ENCODE assay signal across 12 cellular contexts in genomic region chr22:44341431-44342346, GRCh38. TPM values are rescaled to one million over a fixed set of nuclear protein-coding genes. Genes with fewer than 3 reads are reported as not detected.
DNase-seq lines count a peak whose midpoint lies in the region; ATAC-seq and TF ChIP-seq lines count a peak whose summit lies in the region.
"Had no signal": no experiment of that assay in that cellular context is flagged by ENCODE, and none has a peak within 500 bp of the region (broad histone marks: within the 10 kb centered on the region; RNA-seq: fewer than 3 reads in every experiment).

No MANE protein-coding gene starts in this region.

- H3K27me3 ChIP-seq in osteoblast (ENCODE audit: insufficient read depth, low read length) (peaks cover 4% of the 10 kb centered on the region), spleen (replicated peaks in 1 of 7) (peaks cover 0 to 34% (median 0%) of the 10 kb centered on the region in 7 donors)
- H3K27me3 ChIP-seq: pancreas had no signal

- H3K4me3 ChIP-seq in fibroblast of villous mesenchyme (ENCODE audit: low read depth, low read length): no peak overlapping the region
- no peak overlapping the region for H3K4me3 ChIP-seq in osteoblast (ENCODE audit: insufficient read depth, low read length)
- no peak overlapping the region for H3K4me3 ChIP-seq in spleen
- H3K4me3 ChIP-seq: pancreas had no signal

- H3K27ac ChIP-seq in RWPE1 (peak overlapping the region; percentile 77), osteoblast (ENCODE audit: low read depth, low read length) (no peak overlapping the region), spleen (no peak overlapping the region)
- H3K27ac ChIP-seq: pancreas had no signal

- H3K9me3 ChIP-seq in osteoblast (ENCODE audit: low read depth, low read length): no peaks in the 10 kb centered on the region
- H3K9me3 ChIP-seq in spleen: no peaks in the 10 kb centered on the region
- H3K9me3 ChIP-seq: pancreas had no signal

- no peaks in the 10 kb centered on the region for H3K79me2 ChIP-seq in osteoblast (ENCODE audit: insufficient read depth, low read length)

- ATAC-seq in GM21360 (IDR thresholded peaks at IDR 0.05; ENCODE audit: unreplicated experiment): no peak
- ATAC-seq: esophagus mucosa had no signal

- WGBS in spleen, 5 donors: 76 to 81% (median 80%) methylated on average over 12 to 17 of the region's 17 CpGs

- DNase-seq in AG20443 (ENCODE audit: low spot score) (peak; percentile 51), RWPE1 (ENCODE audit: low spot score) (no peak), fibroblast of villous mesenchyme (ENCODE audit: low read depth) (peak; percentile 76), osteoblast (ENCODE audit: insufficient read length, low spot score, missing footprints) (peak; percentile 87), NCI-H1417 treated with DMSO at 0.1 percent for 48 hours (lab: John Stamatoyannopoulos, UW) (no peak), NCI-H774 (lab: John Stamatoyannopoulos, UW) (no peak), spleen (no peak)
- DNase-seq: activated T-cell treated with anti-CD3 and anti-CD28 coated beads for 4 hours, AML-193, pancreas had no signal

- no peak for TF ChIP-seq POLR2A in spleen (IDR thresholded peaks at IDR 0.05)

- no peak overlapping the region for H2AFZ ChIP-seq in osteoblast (ENCODE audit: low read length)

- POLR2A ChIA-PET in RWPE1 (lab: Yijun Ruan, JAX; ENCODE audit: low non-redundant PET): no interaction called here

- TF ChIP-seq CTCF in RWPE1 (conservative IDR thresholded peaks at IDR 0.05; ENCODE audit: low read depth) (no peak), fibroblast of villous mesenchyme (IDR thresholded peaks at IDR 0.05; ENCODE audit: insufficient read depth, low read depth, low read length) (no peak), osteoblast (IDR thresholded peaks at IDR 0.05; ENCODE audit: extremely low read depth, low read depth, low read length) (no peak), spleen (IDR thresholded peaks at IDR 0.05 in 8 of 11, conservative IDR thresholded peaks at IDR 0.05 in 3 of 11) (no peak)

- CTCF ChIA-PET in RWPE1 (lab: Yijun Ruan, JAX): no interaction called here

- H4K20me1 ChIP-seq in osteoblast (ENCODE audit: insufficient read depth, low read length): no peaks in the 10 kb centered on the region

- no peaks in the 10 kb centered on the region for H3K36me3 ChIP-seq in osteoblast (ENCODE audit: insufficient read depth, low read length)
- no peaks in the 10 kb centered on the region for H3K36me3 ChIP-seq in spleen
- H3K36me3 ChIP-seq: pancreas had no signal

- intact Hi-C loops in spleen (cut with DNase I; ENCODE audit: low total_unique reads): no loop called here

- H3K4me2 ChIP-seq in osteoblast (ENCODE audit: insufficient read depth, low read length): no peak overlapping the region

- peaks cover 20% of the 10 kb centered on the region for H3K4me1 ChIP-seq in osteoblast (ENCODE audit: insufficient read depth, low read length)
- no peaks in the 10 kb centered on the region for H3K4me1 ChIP-seq in spleen
- H3K4me1 ChIP-seq: pancreas had no signal

RNA-seq across cellular contexts. Expression of gene SHISAL1, which starts 28.9 kb away (rescaled TPM):
- total RNA-seq in fibroblast of villous mesenchyme (3.0 and 4.5 TPM in 2 replicates), osteoblast (52.5 and 57.2 TPM in 2 replicates), spleen (under 1 TPM; 0.11 to 0.47 (median 0.26) TPM)
- under 1 TPM; 0.10 to 0.35 (median 0.15) TPM for polyA plus RNA-seq in spleen

Comparison
In these comparisons a context has a peak if more than half of its experiments do, and no peak if none do; other contexts are left out.
1. DNase-seq: peak in AG20443 (single experiment), fibroblast of villous mesenchyme (single experiment) and osteoblast (single experiment); none in RWPE1 (single experiment), NCI-H1417 treated with DMSO at 0.1 percent for 48 hours (single experiment), NCI-H774 (single experiment) and spleen (single experiment).